In the genomic region with DNA sequence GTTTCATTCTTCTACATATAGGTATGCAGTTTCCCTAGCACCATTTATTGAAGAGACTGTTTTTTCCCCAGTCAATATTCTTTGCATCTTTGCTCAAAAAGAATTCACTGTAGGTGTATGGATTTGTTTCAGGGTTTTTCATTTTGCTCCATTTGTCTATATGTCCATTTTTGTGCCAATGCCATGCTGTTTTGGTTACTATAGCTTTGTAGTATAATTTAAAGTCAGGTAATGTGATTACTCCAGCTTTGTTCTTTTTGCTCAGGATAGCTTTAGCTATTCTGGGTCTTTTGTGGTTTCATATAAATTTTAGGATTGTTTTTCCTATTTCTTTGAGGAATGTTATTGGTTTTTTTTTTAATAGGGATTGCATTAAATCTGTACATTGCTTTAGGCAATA, we compare ENCODE assay signal across 2 cellular contexts.
A peak's percentile ranks its signal among the peaks of the same experiment; 100 is the strongest.
TF ChIP-seq lines count a peak whose summit lies in the region.

No MANE protein-coding gene starts in this region.

TF ChIP-seq in HepG2, 621 proteins besides CTCF, POLR2A, EP300 and RAD21:
- TF ChIP-seq ZNF652 (CRISPR knock-in tag; IDR thresholded peaks at IDR 0.05; ENCODE audit: borderline replicate concordance, low read depth) (no peak), PAWR (CRISPR knock-in tag; IDR thresholded peaks at IDR 0.05; ENCODE audit: borderline replicate concordance) (no peak), CHD4 (IDR thresholded peaks at IDR 0.05; ENCODE audit: borderline replicate concordance, low read length) (peak; percentile 87; the same call in 1 of the 2 replicates), ZNF564 (CRISPR knock-in tag; IDR thresholded peaks at IDR 0.05) (no peak), NFATC3 (CRISPR knock-in tag; IDR thresholded peaks at IDR 0.05) (no peak), BCL6 (CRISPR knock-in tag; IDR thresholded peaks at IDR 0.05) (no peak)
- TF ChIP-seq, protein P1, sequence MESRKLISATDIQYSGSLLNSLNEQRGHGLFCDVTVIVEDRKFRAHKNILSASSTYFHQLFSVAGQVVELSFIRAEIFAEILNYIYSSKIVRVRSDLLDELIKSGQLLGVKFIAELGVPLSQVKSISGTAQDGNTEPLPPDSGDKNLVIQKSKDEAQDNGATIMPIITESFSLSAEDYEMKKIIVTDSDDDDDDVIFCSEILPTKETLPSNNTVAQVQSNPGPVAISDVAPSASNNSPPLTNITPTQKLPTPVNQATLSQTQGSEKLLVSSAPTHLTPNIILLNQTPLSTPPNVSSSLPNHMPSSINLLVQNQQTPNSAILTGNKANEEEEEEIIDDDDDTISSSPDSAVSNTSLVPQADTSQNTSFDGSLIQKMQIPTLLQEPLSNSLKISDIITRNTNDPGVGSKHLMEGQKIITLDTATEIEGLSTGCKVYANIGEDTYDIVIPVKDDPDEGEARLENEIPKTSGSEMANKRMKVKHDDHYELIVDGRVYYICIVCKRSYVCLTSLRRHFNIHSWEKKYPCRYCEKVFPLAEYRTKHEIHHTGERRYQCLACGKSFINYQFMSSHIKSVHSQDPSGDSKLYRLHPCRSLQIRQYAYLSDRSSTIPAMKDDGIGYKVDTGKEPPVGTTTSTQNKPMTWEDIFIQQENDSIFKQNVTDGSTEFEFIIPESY (CRISPR knock-in tag; IDR thresholded peaks at IDR 0.05): no peak
- TF ChIP-seq, protein P2, sequence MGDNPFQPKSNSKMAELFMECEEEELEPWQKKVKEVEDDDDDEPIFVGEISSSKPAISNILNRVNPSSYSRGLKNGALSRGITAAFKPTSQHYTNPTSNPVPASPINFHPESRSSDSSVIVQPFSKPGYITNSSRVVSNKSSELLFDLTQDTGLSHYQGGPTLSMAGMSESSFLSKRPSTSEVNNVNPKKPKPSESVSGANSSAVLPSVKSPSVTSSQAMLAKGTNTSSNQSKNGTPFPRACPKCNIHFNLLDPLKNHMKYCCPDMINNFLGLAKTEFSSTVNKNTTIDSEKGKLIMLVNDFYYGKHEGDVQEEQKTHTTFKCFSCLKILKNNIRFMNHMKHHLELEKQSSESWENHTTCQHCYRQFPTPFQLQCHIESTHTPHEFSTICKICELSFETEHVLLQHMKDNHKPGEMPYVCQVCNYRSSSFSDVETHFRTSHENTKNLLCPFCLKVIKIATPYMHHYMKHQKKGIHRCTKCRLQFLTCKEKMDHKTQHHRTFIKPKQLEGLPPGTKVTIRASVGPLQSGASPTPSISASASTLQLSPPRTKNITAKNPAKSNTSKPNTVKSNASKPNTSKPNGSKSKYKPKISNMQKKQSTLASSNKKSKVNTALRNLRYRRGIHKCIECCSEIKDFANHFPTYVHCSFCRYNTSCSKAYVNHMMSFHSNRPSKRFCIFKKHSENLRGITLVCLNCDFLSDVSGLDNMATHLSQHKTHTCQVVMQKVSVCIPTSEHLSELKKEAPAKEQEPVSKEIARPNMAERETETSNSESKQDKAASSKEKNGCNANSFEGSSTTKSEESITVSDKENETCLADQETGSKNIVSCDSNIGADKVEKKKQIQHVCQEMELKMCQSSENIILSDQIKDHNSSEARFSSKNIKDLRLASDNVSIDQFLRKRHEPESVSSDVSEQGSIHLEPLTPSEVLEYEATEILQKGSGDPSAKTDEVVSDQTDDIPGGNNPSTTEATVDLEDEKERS (CRISPR knock-in tag; IDR thresholded peaks at IDR 0.05): 0 out of 2 replicates have a peak, but pooled peaks have one; percentile 55
- TF ChIP-seq, protein P3, sequence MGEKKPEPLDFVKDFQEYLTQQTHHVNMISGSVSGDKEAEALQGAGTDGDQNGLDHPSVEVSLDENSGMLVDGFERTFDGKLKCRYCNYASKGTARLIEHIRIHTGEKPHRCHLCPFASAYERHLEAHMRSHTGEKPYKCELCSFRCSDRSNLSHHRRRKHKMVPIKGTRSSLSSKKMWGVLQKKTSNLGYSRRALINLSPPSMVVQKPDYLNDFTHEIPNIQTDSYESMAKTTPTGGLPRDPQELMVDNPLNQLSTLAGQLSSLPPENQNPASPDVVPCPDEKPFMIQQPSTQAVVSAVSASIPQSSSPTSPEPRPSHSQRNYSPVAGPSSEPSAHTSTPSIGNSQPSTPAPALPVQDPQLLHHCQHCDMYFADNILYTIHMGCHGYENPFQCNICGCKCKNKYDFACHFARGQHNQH (CRISPR knock-in tag; IDR thresholded peaks at IDR 0.05): no peak
- TF ChIP-seq, protein P4, sequence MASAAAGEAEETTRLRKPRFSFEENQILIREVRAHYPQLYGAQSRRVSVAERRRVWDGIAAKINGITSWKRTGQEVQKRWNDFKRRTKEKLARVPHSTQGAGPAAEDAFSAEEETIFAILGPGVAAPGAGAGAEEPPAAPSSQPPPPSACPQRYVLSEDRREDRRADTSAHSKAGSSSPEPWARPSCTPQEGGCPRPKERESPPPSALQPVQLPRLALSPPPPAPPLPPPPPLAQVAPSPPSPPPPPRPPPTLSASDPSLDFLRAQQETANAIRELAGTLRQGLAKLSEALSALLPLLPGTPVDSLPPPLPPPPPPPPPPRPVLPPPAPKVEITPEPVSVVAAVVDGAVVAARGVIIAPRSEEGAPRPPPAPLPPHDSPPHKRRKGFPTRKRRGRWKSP (CRISPR knock-in tag; IDR thresholded peaks at IDR 0.05): no peak
- TF ChIP-seq, protein P5, sequence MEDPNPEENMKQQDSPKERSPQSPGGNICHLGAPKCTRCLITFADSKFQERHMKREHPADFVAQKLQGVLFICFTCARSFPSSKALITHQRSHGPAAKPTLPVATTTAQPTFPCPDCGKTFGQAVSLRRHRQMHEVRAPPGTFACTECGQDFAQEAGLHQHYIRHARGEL (CRISPR knock-in tag; IDR thresholded peaks at IDR 0.05): no peak

TF ChIP-seq in WTC11, 78 proteins besides CTCF, POLR2A, EP300 and RAD21:
- TF ChIP-seq, protein P6, sequence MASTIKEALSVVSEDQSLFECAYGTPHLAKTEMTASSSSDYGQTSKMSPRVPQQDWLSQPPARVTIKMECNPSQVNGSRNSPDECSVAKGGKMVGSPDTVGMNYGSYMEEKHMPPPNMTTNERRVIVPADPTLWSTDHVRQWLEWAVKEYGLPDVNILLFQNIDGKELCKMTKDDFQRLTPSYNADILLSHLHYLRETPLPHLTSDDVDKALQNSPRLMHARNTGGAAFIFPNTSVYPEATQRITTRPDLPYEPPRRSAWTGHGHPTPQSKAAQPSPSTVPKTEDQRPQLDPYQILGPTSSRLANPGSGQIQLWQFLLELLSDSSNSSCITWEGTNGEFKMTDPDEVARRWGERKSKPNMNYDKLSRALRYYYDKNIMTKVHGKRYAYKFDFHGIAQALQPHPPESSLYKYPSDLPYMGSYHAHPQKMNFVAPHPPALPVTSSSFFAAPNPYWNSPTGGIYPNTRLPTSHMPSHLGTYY (CRISPR knock-in tag; IDR thresholded peaks at IDR 0.05): no peak
- TF ChIP-seq GTF2I (CRISPR knock-in tag; conservative IDR thresholded peaks at IDR 0.05): peak; percentile 53; the same call in 1 of the 2 replicates
